Comparison of ENCODE assay signal across 8 cellular contexts in the genomic region with DNA sequence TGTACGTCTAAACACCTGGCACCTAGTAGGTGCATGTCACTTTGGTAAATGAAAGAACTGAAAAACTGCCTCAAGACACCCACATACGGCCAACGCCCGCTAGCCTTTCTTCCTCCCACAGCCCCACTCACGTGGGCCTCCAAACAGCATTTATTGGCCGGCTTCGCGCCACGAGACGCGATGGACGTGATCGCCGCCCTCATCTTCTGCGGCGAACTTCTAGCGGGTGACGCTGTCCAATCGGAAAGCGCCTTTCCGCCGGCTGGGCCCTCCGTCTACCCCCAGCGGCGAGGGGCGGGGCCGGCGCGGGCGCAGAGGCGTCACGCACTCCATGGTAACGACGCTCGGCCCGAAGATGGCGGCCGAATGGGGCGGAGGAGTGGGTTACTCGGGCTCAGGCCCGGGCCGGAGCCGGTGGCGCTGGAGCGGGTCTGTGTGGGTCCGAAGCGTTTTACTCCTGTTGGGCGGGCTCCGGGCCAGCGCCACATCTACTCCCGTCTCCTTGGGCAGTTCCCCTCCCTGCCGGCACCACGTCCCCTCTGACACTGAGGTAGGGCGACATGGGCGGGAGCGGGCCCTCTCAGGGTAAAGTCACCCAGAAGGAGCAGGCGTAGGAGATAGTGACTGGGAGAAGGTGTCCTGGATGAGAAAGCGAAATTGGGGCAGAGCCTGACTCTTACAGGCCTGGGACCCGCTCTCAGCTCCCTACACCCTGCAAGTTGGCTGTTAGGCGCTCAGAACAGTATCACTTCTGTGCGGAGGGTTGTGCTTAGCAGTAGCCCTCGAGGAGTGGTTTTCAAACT. TPM values are rescaled to one million over a fixed set of nuclear protein-coding genes. Genes with fewer than 3 reads are reported as not detected.
DNase-seq lines count a peak whose midpoint lies in the region; ATAC-seq and TF ChIP-seq lines count a peak whose summit lies in the region.

A gene with protein sequence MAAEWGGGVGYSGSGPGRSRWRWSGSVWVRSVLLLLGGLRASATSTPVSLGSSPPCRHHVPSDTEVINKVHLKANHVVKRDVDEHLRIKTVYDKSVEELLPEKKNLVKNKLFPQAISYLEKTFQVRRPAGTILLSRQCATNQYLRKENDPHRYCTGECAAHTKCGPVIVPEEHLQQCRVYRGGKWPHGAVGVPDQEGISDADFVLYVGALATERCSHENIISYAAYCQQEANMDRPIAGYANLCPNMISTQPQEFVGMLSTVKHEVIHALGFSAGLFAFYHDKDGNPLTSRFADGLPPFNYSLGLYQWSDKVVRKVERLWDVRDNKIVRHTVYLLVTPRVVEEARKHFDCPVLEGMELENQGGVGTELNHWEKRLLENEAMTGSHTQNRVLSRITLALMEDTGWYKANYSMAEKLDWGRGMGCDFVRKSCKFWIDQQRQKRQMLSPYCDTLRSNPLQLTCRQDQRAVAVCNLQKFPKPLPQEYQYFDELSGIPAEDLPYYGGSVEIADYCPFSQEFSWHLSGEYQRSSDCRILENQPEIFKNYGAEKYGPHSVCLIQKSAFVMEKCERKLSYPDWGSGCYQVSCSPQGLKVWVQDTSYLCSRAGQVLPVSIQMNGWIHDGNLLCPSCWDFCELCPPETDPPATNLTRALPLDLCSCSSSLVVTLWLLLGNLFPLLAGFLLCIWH (plus strand): TSS at position 327 of the 803 bp plus-strand sequence. CDS start 29 bp downstream, at position 356.

- peak within 1 kb of the TSS; percentile 83 for H3K27ac ChIP-seq in muscle layer of duodenum (ENCODE audit: low read length)

- H3K4me3 ChIP-seq in muscle layer of duodenum (ENCODE audit: low read depth in 1 of 2, low read length in 2 of 2) = peak within 1 kb of the TSS; percentile 89 to 97

- peaks cover 12 to 27% of the 10 kb centered on the region in 2 donors for H3K36me3 ChIP-seq in muscle layer of duodenum (ENCODE audit: control insufficient read depth in 1 of 2, insufficient read depth in 2 of 2, low read length in 2 of 2)

- no peaks in the 10 kb centered on the region for H3K9me3 ChIP-seq in muscle layer of duodenum (ENCODE audit: control insufficient read depth in 1 of 2, low read length in 2 of 2)

- H3K4me1 ChIP-seq in muscle layer of duodenum (ENCODE audit: control insufficient read depth in 1 of 2, insufficient read depth in 2 of 2, low read length in 2 of 2) = peaks cover 6 to 26% of the 10 kb centered on the region in 2 donors

- peak; percentile 97 for ATAC-seq in GM21737 (IDR thresholded peaks at IDR 0.05; ENCODE audit: unreplicated experiment)
- peak; percentile 98 for ATAC-seq in esophagus mucosa

- DNase-seq in DMS79 (lab: John Stamatoyannopoulos, UW) = peak; percentile 96
- peak; percentile 97 for DNase-seq in KG1 (lab: John Stamatoyannopoulos, UW)
- DNase-seq in activated T-cell treated with anti-CD3 and anti-CD28 coated beads, Interleukin-2, amount 50 U/mL, for 48 hours = peak; percentile 93 to 95
- peak; percentile 83 for DNase-seq in stimulated activated CD8-positive, alpha-beta memory T cell treated with anti-CD3 and anti-CD28 coated beads, Interleukin-7, amount 100 ng/mL, for 24 hours (ENCODE audit: low read depth)

- H3K27me3 ChIP-seq in muscle layer of duodenum (ENCODE audit: low read depth, low read length) = no peaks in the 10 kb centered on the region

TF ChIP-seq in PFSK-1, 5 proteins besides CTCF, POLR2A, EP300 and RAD21:
- TF ChIP-seq POLR2AphosphoS5 (IDR thresholded peaks at IDR 0.05; ENCODE audit: low read depth, low read length) (no peak), SIN3A (IDR thresholded peaks at IDR 0.05; ENCODE audit: borderline replicate concordance, insufficient read depth, low read length) (no peak), TAF1 (IDR thresholded peaks at IDR 0.05; ENCODE audit: borderline replicate concordance, insufficient read depth, low read length) (no peak), FOXP2 (optimal IDR thresholded peaks at IDR 0.05; ENCODE audit: borderline replicate concordance, extremely low read depth, extremely low read length, insufficient read depth) (peak; percentile 62)
- TF ChIP-seq, protein P1, sequence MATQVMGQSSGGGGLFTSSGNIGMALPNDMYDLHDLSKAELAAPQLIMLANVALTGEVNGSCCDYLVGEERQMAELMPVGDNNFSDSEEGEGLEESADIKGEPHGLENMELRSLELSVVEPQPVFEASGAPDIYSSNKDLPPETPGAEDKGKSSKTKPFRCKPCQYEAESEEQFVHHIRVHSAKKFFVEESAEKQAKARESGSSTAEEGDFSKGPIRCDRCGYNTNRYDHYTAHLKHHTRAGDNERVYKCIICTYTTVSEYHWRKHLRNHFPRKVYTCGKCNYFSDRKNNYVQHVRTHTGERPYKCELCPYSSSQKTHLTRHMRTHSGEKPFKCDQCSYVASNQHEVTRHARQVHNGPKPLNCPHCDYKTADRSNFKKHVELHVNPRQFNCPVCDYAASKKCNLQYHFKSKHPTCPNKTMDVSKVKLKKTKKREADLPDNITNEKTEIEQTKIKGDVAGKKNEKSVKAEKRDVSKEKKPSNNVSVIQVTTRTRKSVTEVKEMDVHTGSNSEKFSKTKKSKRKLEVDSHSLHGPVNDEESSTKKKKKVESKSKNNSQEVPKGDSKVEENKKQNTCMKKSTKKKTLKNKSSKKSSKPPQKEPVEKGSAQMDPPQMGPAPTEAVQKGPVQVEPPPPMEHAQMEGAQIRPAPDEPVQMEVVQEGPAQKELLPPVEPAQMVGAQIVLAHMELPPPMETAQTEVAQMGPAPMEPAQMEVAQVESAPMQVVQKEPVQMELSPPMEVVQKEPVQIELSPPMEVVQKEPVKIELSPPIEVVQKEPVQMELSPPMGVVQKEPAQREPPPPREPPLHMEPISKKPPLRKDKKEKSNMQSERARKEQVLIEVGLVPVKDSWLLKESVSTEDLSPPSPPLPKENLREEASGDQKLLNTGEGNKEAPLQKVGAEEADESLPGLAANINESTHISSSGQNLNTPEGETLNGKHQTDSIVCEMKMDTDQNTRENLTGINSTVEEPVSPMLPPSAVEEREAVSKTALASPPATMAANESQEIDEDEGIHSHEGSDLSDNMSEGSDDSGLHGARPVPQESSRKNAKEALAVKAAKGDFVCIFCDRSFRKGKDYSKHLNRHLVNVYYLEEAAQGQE (IDR thresholded peaks at IDR 0.05; ENCODE audit: insufficient read depth in 1 of 2, low read depth in 2 of 2, low read length in 2 of 2) = no peak

RNA-seq across cellular contexts. Expression of the gene that starts here (rescaled TPM):
- polyA plus RNA-seq in PFSK-1 (2012; ENCODE audit: insufficient read length, low read depth) = 0.94 TPM
- 5.7 TPM for total RNA-seq in esophagus mucosa

Comparison
In these comparisons a context has a peak if more than half of its experiments do, and no peak if none do; other contexts are left out.
1. Peak in every context shown above with its lines: DNase-seq, ATAC-seq, H3K4me3 ChIP-seq and H3K27ac ChIP-seq.